Comparison of ENCODE assay signal across 8 cellular contexts in genomic region chr19:37401078-37401477, GRCh38.
"Had no signal": no experiment of that assay in that cellular context is flagged by ENCODE, and none has a peak within 500 bp of the region (broad histone marks: within the 10 kb centered on the region; RNA-seq: fewer than 3 reads in every experiment).

No MANE protein-coding gene starts in this region.

- H3K4me2 ChIP-seq: GM23338 had no signal

- ATAC-seq: GM23338, K562 had no signal

- H3K4me3 ChIP-seq: GM23338, K562 had no signal

- DNase-seq: H9, HCEC 1CT, KG1 had no signal

- H2AFZ ChIP-seq: GM23338 had no signal

- FAIRE-seq: H1, H54, HTR-8/SVneo, K562 had no signal
